ENCODE assay signal across 1 cellular context in genomic region chr2:36615214-36615613, GRCh38.
TF ChIP-seq lines count a peak whose summit lies in the region.

No MANE protein-coding gene starts in this region.

TF ChIP-seq in IMR-90, 13 proteins besides CTCF, POLR2A, EP300 and RAD21:
- TF ChIP-seq NFE2L2 (IDR thresholded peaks at IDR 0.05; ENCODE audit: low read depth, low read length) (peak; percentile 5; the same call in 1 of the 2 replicates), CEBPB (IDR thresholded peaks at IDR 0.05; ENCODE audit: low read depth, low read length) (peak; percentile 66), BHLHE40 (IDR thresholded peaks at IDR 0.05; ENCODE audit: low read depth, low read length) (no peak), ELK1 (IDR thresholded peaks at IDR 0.05; ENCODE audit: borderline replicate concordance, low read depth, low read length) (no peak)
TF ChIP-seq in IMR-90: peak in this region for 2.
